ENCODE assay signal across 9 cellular contexts in the genomic region with DNA sequence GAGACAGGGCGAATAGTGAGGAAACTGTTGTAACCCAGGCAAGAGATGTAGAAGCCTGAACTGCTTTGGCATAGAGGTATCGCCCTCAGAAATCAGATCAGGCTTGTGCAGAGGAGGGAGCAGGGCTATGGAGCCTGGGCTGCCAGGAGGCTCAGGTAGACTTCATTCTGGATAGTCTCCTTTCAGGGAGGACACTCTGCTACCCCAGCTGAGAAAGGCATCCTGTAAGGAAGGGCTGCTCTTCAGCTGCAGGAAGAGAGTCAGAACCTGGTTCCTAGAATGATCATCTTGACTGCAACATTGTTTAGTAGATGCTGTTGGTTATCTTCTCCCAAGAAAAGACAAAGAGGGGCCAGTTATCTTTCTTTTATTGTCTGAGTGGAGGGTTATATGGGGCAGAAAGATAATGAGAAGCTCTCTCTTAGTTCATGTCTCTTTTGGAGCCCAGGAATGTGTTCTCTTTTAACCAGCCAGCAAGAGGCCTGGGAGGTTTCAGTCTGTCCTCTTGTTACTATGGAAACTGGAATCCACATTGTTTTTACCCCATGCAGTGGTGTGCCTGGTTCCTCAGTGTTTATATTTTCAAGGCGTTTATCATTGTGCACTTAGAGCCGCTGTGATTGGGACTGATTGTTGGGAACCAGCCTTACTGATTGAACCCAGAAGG.
DNase-seq lines count a peak whose midpoint lies in the region; ATAC-seq, FAIRE-seq and TF ChIP-seq lines count a peak whose summit lies in the region.
"Had no signal": no experiment of that assay in that cellular context is flagged by ENCODE, and none has a peak within 500 bp of the region (broad histone marks: within the 10 kb centered on the region; RNA-seq: fewer than 3 reads in every experiment).

No MANE protein-coding gene starts in this region.

- peak overlapping the region; percentile 2 for H3K27ac Mint-ChIP-seq in progenitor cell of endocrine pancreas

- no peak overlapping the region for H3K27ac ChIP-seq in GM23248

- peaks cover 6% of the 10 kb centered on the region for H3K4me1 Mint-ChIP-seq in progenitor cell of endocrine pancreas (ENCODE audit: low read depth)

- H3K4me3 Mint-ChIP-seq in progenitor cell of endocrine pancreas (ENCODE audit: low read depth) = no peak overlapping the region

- H3K9ac ChIP-seq in GM23248 = no peak overlapping the region

- no peaks in the 10 kb centered on the region for H3K36me3 Mint-ChIP-seq in progenitor cell of endocrine pancreas (ENCODE audit: insufficient read depth)

- H2AFZ ChIP-seq in GM23248 = no peak overlapping the region

- no peak for TF ChIP-seq CTCF in progenitor cell of endocrine pancreas (IDR thresholded peaks at IDR 0.05; ENCODE audit: unreplicated experiment)

- H3K9me3 Mint-ChIP-seq in progenitor cell of endocrine pancreas (ENCODE audit: low read depth) = no peaks in the 10 kb centered on the region

- no peaks in the 10 kb centered on the region for H3K36me3 ChIP-seq in GM23248 (ENCODE audit: low read depth)

- H3K9me3 ChIP-seq in GM23248 (ENCODE audit: low read depth) = no peaks in the 10 kb centered on the region

- no peak overlapping the region for H3K4me2 ChIP-seq in GM23248 (ENCODE audit: unreplicated experiment)

- no peaks in the 10 kb centered on the region for H4K20me1 ChIP-seq in GM23248 (ENCODE audit: insufficient read depth)

- H3K27me3 ChIP-seq in GM23248 (replicated peaks; ENCODE audit: insufficient read depth) = no peaks in the 10 kb centered on the region

- H3K79me2 ChIP-seq in GM23248 (ENCODE audit: insufficient read depth) = no peaks in the 10 kb centered on the region

- no peak for FAIRE-seq in RCC 7860 (lab: Jason Lieb, UNC)

- in situ Hi-C loops in GM23248 (cut with MboI) = no loop called here

- peaks cover 18% of the 10 kb centered on the region for H3K4me1 ChIP-seq in GM23248 (ENCODE audit: insufficient read depth)

- ATAC-seq in GM18505 (IDR thresholded peaks at IDR 0.05; ENCODE audit: unreplicated experiment) = no peak

- H3K4me3 ChIP-seq in GM23248 = no peak overlapping the region

- no peaks in the 10 kb centered on the region for H3K27me3 Mint-ChIP-seq in progenitor cell of endocrine pancreas

- TF ChIP-seq POLR2A in GM18505 (IDR thresholded peaks at IDR 0.05; ENCODE audit: borderline replicate concordance, extremely low read depth, insufficient read depth, insufficient read length) = no peak

- peak; percentile 37 for DNase-seq in GM23248
- peak; percentile 21 for DNase-seq in RCC 7860 (ENCODE audit: low spot score)
- peak; percentile 89 for DNase-seq in fibroblast of peridontal ligament (ENCODE audit: extremely low read depth)
- DNase-seq in progenitor cell of endocrine pancreas (ENCODE audit: low spot score, unreplicated experiment) = no peak
- DNase-seq in NOMO-1 treated with DMSO at 0.1 percent for 48 hours (lab: John Stamatoyannopoulos, UW; ENCODE audit: unreplicated experiment) = no peak
- no peak for DNase-seq in NCI-H526 (lab: John Stamatoyannopoulos, UW)
- DNase-seq in D341Med (ENCODE audit: low spot score) = no peak
- DNase-seq: NCI-H2171 treated with DMSO at 0.1 percent for 48 hours had no signal

- 58 to 59% methylated on average over 3 to 4 of the region's 4 CpGs for WGBS in GM23248 (ENCODE audit: low coverage in 1 of 2, low lambda C conversion rate in 2 of 2, missing lambda C conversion rate in 2 of 2), 2 experiments

- no peaks in the 10 kb centered on the region for H3K9me2 ChIP-seq in GM23248 (ENCODE audit: insufficient read depth)

- 0 out of 2 replicates have a peak, but pooled peaks cover 7% of the 10 kb centered on the region for H3F3A ChIP-seq in GM23248 (ENCODE audit: insufficient read depth)

Comparison
In these comparisons a context has a peak if more than half of its experiments do, and no peak if none do; other contexts are left out.
1. DNase-seq: peak in GM23248 (single experiment), RCC 7860 (single experiment) and fibroblast of peridontal ligament (single experiment); none in progenitor cell of endocrine pancreas (single experiment), NOMO-1 treated with DMSO at 0.1 percent for 48 hours (single experiment), NCI-H526 (0 of 2) and D341Med (single experiment).